In genomic region chr1:35958558-35958957, GRCh38 we compare ENCODE assay signal across 30 cellular contexts.
"Had no signal": no experiment of that assay in that cellular context is flagged by ENCODE, and none has a peak within 500 bp of the region (broad histone marks: within the 10 kb centered on the region; RNA-seq: fewer than 3 reads in every experiment).

No MANE protein-coding gene starts in this region.

- ATAC-seq: activated T-cell treated with anti-CD3 and anti-CD28 coated beads, Interleukin-2, amount 50 U/mL, for 4 hours; foreskin keratinocyte; right lobe of liver; stimulated activated naive CD8-positive, alpha-beta T cell treated with anti-CD3 and anti-CD28 coated beads, Interleukin-15, Interleukin-2, amounts not matched to agents 100 U/mL and 50 U/mL, for 24 hours; WTC11 had no signal

- H3K4me1 Mint-ChIP-seq: activated CD4-positive, alpha-beta memory T cell treated with anti-CD3 and anti-CD28 coated beads, Interleukin-2, amount 10 ng/mL, durations not matched to agents 7 days and 5 days; activated CD4-positive, alpha-beta T cell treated with anti-CD3 and anti-CD28 coated beads, Interleukin-2, amount 10 ng/mL, durations not matched to agents 7 days and 5 days; WTC11 had no signal

- H3K27ac Mint-ChIP-seq: activated CD4-positive, alpha-beta memory T cell treated with anti-CD3 and anti-CD28 coated beads, Interleukin-2, amount 10 ng/mL, durations not matched to agents 7 days and 5 days; activated CD4-positive, alpha-beta T cell treated with anti-CD3 and anti-CD28 coated beads, Interleukin-2, amount 10 ng/mL, durations not matched to agents 7 days and 5 days; activated naive CD8-positive, alpha-beta T cell; naive B cell; nephron progenitor cell; progenitor cell of endocrine pancreas; WTC11 had no signal

- H3K4me1 ChIP-seq: ascending aorta, foreskin keratinocyte, right lobe of liver, testis had no signal

- H3K9me3 Mint-ChIP-seq: activated CD4-positive, alpha-beta memory T cell treated with anti-CD3 and anti-CD28 coated beads, Interleukin-2, amount 10 ng/mL, durations not matched to agents 7 days and 5 days; activated CD4-positive, alpha-beta T cell treated with anti-CD3 and anti-CD28 coated beads, Interleukin-2, amount 10 ng/mL, durations not matched to agents 7 days and 5 days; activated T-cell treated with anti-CD3 and anti-CD28 coated beads, Interleukin-2, amount 50 U/mL, for 4 hours; naive B cell; nephron progenitor cell; WTC11 had no signal

- H3K4me3 ChIP-seq: ascending aorta, coronary artery, dorsolateral prefrontal cortex, left ventricle myocardium inferior, lung, ovary, right lobe of liver, testis, transverse colon had no signal

- H3K36me3 Mint-ChIP-seq: WTC11 had no signal

- H3K27me3 ChIP-seq: ascending aorta, brain microvascular endothelial cell, dorsolateral prefrontal cortex, foreskin keratinocyte, neutrophil, ovary, right lobe of liver, testis, transverse colon had no signal

- H3K27me3 Mint-ChIP-seq: activated CD4-positive, alpha-beta memory T cell treated with anti-CD3 and anti-CD28 coated beads, Interleukin-2, amount 10 ng/mL, durations not matched to agents 7 days and 5 days; activated CD4-positive, alpha-beta T cell treated with anti-CD3 and anti-CD28 coated beads, Interleukin-2, amount 10 ng/mL, durations not matched to agents 7 days and 5 days; activated naive CD8-positive, alpha-beta T cell; naive B cell; progenitor cell of endocrine pancreas had no signal

- H3K4me3 Mint-ChIP-seq: activated CD4-positive, alpha-beta memory T cell treated with anti-CD3 and anti-CD28 coated beads, Interleukin-2, amount 10 ng/mL, durations not matched to agents 7 days and 5 days; activated CD4-positive, alpha-beta T cell treated with anti-CD3 and anti-CD28 coated beads, Interleukin-2, amount 10 ng/mL, durations not matched to agents 7 days and 5 days; activated naive CD8-positive, alpha-beta T cell; activated T-cell treated with anti-CD3 and anti-CD28 coated beads, Interleukin-2, amount 50 U/mL, for 4 hours; naive B cell; nephron progenitor cell; WTC11 had no signal

- H3K36me3 ChIP-seq: ascending aorta, ovary, right lobe of liver, transverse colon had no signal

- H3K27ac ChIP-seq: ascending aorta, brain microvascular endothelial cell, coronary artery, dorsolateral prefrontal cortex, foreskin keratinocyte, left ventricle myocardium inferior, neutrophil, ovary, right lobe of liver, transverse colon had no signal

- H3K9me3 ChIP-seq: ascending aorta, left ventricle myocardium inferior, neutrophil, ovary, right lobe of liver, testis, transverse colon had no signal

- DNase-seq: activated CD4-positive, alpha-beta memory T cell treated with anti-CD3 and anti-CD28 coated beads, Interleukin-2, amount 10 ng/mL, durations not matched to agents 7 days and 5 days; activated CD4-positive, alpha-beta T cell treated with anti-CD3 and anti-CD28 coated beads for 1 hour; activated CD4-positive, alpha-beta T cell treated with anti-CD3 and anti-CD28 coated beads, Interleukin-2, amount 10 ng/mL, durations not matched to agents 7 days and 5 days; activated CD8-positive, alpha-beta memory T cell treated with anti-CD3 and anti-CD28 coated beads, Interleukin-2, amount 50 U/mL, for 48 hours; activated naive CD4-positive, alpha-beta T cell; activated T-cell treated with anti-CD3 and anti-CD28 coated beads, Interleukin-2, amount 50 U/mL, for 4 hours; brain microvascular endothelial cell; dorsolateral prefrontal cortex; foreskin keratinocyte; left ventricle myocardium inferior; mesendoderm; naive B cell; nephron progenitor cell; ovary; right lobe of liver; stimulated activated CD4-positive, alpha-beta T cell treated with anti-CD3 and anti-CD28 coated beads, Interleukin-12 subunit alpha, Interleukin-12 subunit beta, amount 100 ng/mL, for 4 hours; stimulated activated CD4-positive, alpha-beta T cell treated with anti-CD3 and anti-CD28 coated beads, Interleukin-4, amount 100 ng/mL, for 1 hour; stimulated activated naive CD8-positive, alpha-beta T cell treated with anti-CD3 and anti-CD28 coated beads, Interleukin-15, Interleukin-2, amounts not matched to agents 100 U/mL and 50 U/mL, for 24 hours; T-helper 2 cell; testis; transverse colon had no signal

- FAIRE-seq: endothelial cell of umbilical vein, islet of Langerhans had no signal
